16 cellular contexts compared by ENCODE assay signal in the genomic region with DNA sequence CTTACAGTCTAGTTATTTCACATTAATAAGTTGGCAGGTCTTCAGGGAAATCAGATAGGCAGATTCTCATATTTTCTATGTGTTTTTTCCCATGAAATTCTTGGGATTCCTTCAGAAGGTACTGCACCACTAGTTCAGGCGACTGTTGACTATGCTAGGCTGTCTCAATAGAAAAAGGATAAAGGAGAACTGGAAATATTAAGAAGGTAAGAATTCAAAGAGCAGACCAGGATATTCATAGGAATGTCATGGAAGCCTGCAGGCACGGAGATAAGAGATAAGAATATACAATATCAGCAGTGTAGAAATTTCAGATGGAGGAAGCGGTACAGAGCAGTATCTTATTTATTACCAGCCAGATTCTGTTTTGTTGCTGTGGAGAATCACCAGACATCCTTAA.
"Had no signal": no experiment of that assay in that cellular context is flagged by ENCODE, and none has a peak within 500 bp of the region (broad histone marks: within the 10 kb centered on the region; RNA-seq: fewer than 3 reads in every experiment).

No MANE protein-coding gene starts in this region.

- H3K4me1 ChIP-seq: body of pancreas, psoas muscle, sigmoid colon, stomach, testis, upper lobe of right lung had no signal

- H3K9me3 ChIP-seq: body of pancreas, psoas muscle, sigmoid colon, stomach, testis, upper lobe of right lung had no signal

- H3K4me3 ChIP-seq: body of pancreas, psoas muscle, sigmoid colon, stomach, testis, upper lobe of right lung had no signal

- DNase-seq: activated CD4-positive, alpha-beta memory T cell treated with anti-CD3 and anti-CD28 coated beads, Interleukin-2, amount 10 ng/mL, durations not matched to agents 7 days and 5 days; activated CD4-positive, alpha-beta T cell treated with anti-CD3 and anti-CD28 coated beads for 36 hours; activated effector memory CD4-positive, alpha-beta T cell treated with Interleukin-2 at 50 U/mL for 16 hours; activated T-cell treated with anti-CD3 and anti-CD28 coated beads, Interleukin-2, amount 50 U/mL, for 24 hours; amniotic stem cell; body of pancreas; effector memory CD8-positive, alpha-beta T cell; hypothalamus; psoas muscle; sigmoid colon; stimulated activated CD4-positive, alpha-beta T cell treated with anti-CD3 and anti-CD28 coated beads, Interleukin-1b, Interleukin-23, amount 100 ng/mL, for 48 hours; stomach; T-helper 2 cell; testis; upper lobe of right lung had no signal

- ATAC-seq: activated CD4-positive, alpha-beta T cell treated with anti-CD3 and anti-CD28 coated beads for 36 hours; activated naive CD4-positive, alpha-beta T cell treated with anti-CD3 and anti-CD28 coated beads, Interleukin-2, amount 50 U/mL, for 72 hours; body of pancreas; effector memory CD8-positive, alpha-beta T cell; psoas muscle; upper lobe of right lung had no signal

- H3K36me3 ChIP-seq: sigmoid colon, stomach, upper lobe of right lung had no signal

- H3K27me3 ChIP-seq: body of pancreas, sigmoid colon, stomach, testis, upper lobe of right lung had no signal

- H3K27ac ChIP-seq: body of pancreas, psoas muscle, sigmoid colon, stomach, testis, upper lobe of right lung had no signal
